8 cellular contexts compared by ENCODE assay signal in the genomic region with DNA sequence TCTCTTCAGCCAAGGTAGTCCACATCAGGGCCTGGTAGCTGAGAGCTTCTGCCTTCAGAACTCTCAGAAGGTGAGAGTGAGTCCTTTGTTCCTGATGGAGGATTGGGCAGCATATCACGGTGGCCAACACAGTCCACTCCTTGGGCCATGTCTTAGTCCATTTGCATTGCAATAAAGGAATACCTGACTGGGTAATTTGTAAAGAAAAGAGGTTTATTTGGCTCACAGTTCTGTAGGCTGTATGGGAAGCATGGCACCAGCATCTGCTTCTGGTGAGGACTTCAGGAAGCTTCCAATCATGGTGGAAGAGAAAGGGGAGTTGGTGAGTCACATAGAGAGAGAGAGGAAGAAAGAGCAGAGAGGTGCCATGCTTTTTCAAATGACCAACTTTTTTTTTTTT.
"Had no signal": no experiment of that assay in that cellular context is flagged by ENCODE, and none has a peak within 500 bp of the region (broad histone marks: within the 10 kb centered on the region; RNA-seq: fewer than 3 reads in every experiment).

No MANE protein-coding gene starts in this region.

- DNase-seq: GDM1, GF-D8 had no signal

- H3K4me3 ChIP-seq: GM12878 had no signal

- FAIRE-seq: G401.6, GM12878, GM12891, GM12892, GM18507, GM19239 had no signal

- ATAC-seq: GM12878 had no signal
